26 cellular contexts compared by ENCODE assay signal in the genomic region with DNA sequence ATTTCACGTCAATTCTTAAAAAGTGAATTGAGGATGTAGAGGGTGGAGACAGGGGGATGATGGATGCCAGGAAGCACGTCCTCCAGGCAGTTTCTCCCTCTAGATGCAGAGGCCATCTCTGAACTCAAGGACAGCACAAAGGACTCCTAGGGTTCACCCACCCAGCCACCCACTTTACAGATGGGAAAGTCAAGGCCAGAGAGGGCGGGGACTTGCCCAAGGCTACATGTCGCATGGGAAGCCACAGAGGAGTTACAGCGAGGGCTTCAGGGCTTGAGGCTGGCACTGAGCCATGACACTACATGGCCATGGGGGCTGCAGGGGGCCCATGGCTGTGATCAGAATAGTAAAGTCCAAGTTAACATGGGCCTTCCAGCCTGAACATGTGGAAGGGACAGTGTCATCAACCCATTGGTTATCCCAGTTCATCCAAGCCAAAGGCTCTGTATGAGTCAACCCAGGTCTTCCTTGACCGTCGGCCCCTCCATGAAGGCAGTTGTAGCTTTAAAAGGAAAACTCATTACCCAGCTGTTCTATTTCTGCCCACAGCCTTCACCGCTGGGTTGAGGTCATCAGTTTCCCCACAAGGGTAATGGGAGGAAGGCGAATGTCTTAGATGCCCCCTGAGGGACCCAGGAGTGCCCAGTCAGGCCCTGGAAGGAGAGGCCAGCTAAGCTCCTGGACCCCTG. TPM values are rescaled to one million over a fixed set of nuclear protein-coding genes. Genes with fewer than 3 reads are reported as not detected.
"Had no signal": no experiment of that assay in that cellular context is flagged by ENCODE, and none has a peak within 500 bp of the region (broad histone marks: within the 10 kb centered on the region; RNA-seq: fewer than 3 reads in every experiment).

No MANE protein-coding gene starts in this region.

- H3K4me2 ChIP-seq: KMS-11, SK-N-SH had no signal

- H3K9me3 ChIP-seq: SK-N-SH had no signal

- H3K27ac ChIP-seq: HL-60, KMS-11, RWPE1 had no signal

- H3K27ac Mint-ChIP-seq: T-cell had no signal

- H3K36me3 Mint-ChIP-seq: T-cell had no signal

- H3K4me1 Mint-ChIP-seq: T-cell had no signal

- FAIRE-seq: HTR-8/SVneo, RCC 7860 had no signal

- DNase-seq: Kasumi-1, MV-4-11, NCI-H1048, NCI-H1105, NCI-H1417, NCI-H1436 treated with DMSO at 0.1 percent for 48 hours, NCI-H1694, NCI-H187 treated with DMSO at 0.1 percent for 48 hours, NCI-H2029 treated with DMSO at 0.1 percent for 48 hours, NCI-H2171 treated with DMSO at 0.1 percent for 48 hours, NCI-H2227 treated with DMSO at 0.1 percent for 48 hours, NCI-H524 treated with DMSO at 0.1 percent for 48 hours, NCI-H69, NCI-H774, SHP77, SK-N-SH, SW 1271, T-cell had no signal

- ATAC-seq: T-cell had no signal

- H3K9me3 Mint-ChIP-seq: T-cell had no signal

RNA-seq across cellular contexts. Expression of gene KPNA7, which starts 24.3 kb away (rescaled TPM):
- total RNA-seq: MCF 10A, SK-MEL-5 had no signal
- polyA plus RNA-seq: SK-N-SH had no signal

RNA-seq across cellular contexts. Expression of gene MYH16, which starts 40.4 kb away (rescaled TPM):
- total RNA-seq: NCI-H460, SK-MEL-5, T-cell had no signal
